ENCODE assay signal across 8 cellular contexts in genomic region chr20:10217517-10218410, GRCh38. TPM values are rescaled to one million over a fixed set of nuclear protein-coding genes. Genes with fewer than 3 reads are reported as not detected.
DNase-seq lines count a peak whose midpoint lies in the region; ATAC-seq and TF ChIP-seq lines count a peak whose summit lies in the region.

No MANE protein-coding gene starts in this region.

- H3K27me3 Mint-ChIP-seq in brain: peaks cover 29% of the 10 kb centered on the region

- no peak for TF ChIP-seq CTCF in brain (conservative IDR thresholded peaks at IDR 0.05)

- DNase-seq in DMS 273 (lab: John Stamatoyannopoulos, UW; ENCODE audit: unreplicated experiment): peak; percentile 65
- DNase-seq in DMS 273 treated with DMSO at 0.1 percent for 48 hours (lab: John Stamatoyannopoulos, UW): no peak
- DNase-seq in NCI-H524 treated with DMSO at 0.1 percent for 48 hours (lab: John Stamatoyannopoulos, UW): peak; percentile 69
- peak; percentile 72 for DNase-seq in inferior parietal cortex (ENCODE audit: extremely low spot score)
- DNase-seq in smooth muscle cell of the brain vasculature (ENCODE audit: low read depth, low spot score): peak; percentile 37
- DNase-seq in KBM-7: no peak

- peaks cover 46% of the 10 kb centered on the region for H3K4me1 Mint-ChIP-seq in brain

- peak overlapping the region; percentile 95 to 98 (median 97) for H3K27ac Mint-ChIP-seq in brain

- ATAC-seq in HG02884 (IDR thresholded peaks at IDR 0.05; ENCODE audit: unreplicated experiment): no peak

- H3K9me3 Mint-ChIP-seq in brain: no peaks in the 10 kb centered on the region

- in situ Hi-C loops in KBM-7 (cut with MboI; ENCODE audit: low pct_unique_long_range_greater_than_20kb, low sequenced_read_pairs): no loop called here

- H3K36me3 Mint-ChIP-seq in brain: no peaks in the 10 kb centered on the region

- peak overlapping the region; percentile 88 to 99 (median 97) for H3K4me3 Mint-ChIP-seq in brain

RNA-seq across cellular contexts. Expression of gene SNAP25, which starts 0.9 kb away (rescaled TPM):
- 237 TPM for polyA plus RNA-seq in brain (ENCODE audit: insufficient read depth, low read depth, low replicate concordance)

Comparison
In these comparisons a context has a peak if more than half of its experiments do, and no peak if none do; other contexts are left out.
1. DNase-seq: peak in DMS 273 (single experiment), NCI-H524 treated with DMSO at 0.1 percent for 48 hours (single experiment), inferior parietal cortex (single experiment) and smooth muscle cell of the brain vasculature (single experiment); none in DMS 273 treated with DMSO at 0.1 percent for 48 hours (single experiment) and KBM-7 (single experiment).